ENCODE assay signal across 8 cellular contexts in the genomic region with DNA sequence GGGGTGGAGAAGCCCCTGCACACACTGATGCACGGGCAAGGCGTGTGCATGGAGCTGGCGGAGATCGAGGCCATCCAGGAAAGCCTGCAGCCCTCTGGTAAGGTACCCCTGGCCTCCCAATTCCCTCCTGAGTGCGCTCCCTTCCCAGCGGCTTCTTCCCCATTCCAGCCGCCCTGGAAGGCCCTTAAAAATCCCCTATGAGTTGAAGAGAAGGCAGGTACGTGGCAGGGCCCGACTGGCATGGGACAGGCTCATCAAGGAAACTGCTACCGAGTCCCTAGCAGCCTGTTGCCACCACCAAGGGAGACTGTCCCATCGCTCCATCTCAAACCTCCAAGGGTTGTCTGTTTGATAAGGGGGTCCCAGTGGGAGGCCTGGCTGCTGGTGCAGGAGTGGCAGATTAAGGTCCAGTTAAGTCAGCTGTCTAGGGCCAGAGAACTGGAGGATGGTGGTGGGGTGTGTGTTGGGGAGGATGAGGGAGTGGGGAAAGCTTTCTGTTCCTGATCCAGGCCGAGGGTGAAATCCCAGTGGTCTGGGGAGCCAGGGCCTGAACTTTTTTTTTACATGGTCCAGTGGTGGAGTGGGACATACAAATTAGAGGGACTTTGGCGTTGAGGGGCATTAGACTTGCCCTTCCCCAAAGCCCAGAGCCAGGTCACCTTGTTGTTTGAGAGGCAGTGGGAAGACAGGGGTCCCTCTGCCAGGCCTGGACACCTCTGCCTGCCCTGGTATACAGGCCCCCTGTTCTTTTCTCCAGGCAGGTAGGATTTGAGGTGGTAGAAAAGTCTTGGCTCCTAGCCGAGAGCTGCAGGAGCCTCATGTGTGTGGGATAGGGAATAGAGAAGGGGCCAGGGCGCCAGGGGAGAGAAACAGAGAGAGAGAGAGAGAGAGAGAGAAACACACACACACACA. TPM values are rescaled to one million over a fixed set of nuclear protein-coding genes. Genes with fewer than 3 reads are reported as not detected.
DNase-seq lines count a peak whose midpoint lies in the region; ATAC-seq and TF ChIP-seq lines count a peak whose summit lies in the region.

No MANE protein-coding gene starts in this region.

- H3K36me3 ChIP-seq in Loucy (ENCODE audit: insufficient read depth, low read length): no peaks in the 10 kb centered on the region
- H3K36me3 ChIP-seq in muscle layer of duodenum (ENCODE audit: control insufficient read depth in 1 of 2, insufficient read depth in 2 of 2, low read length in 2 of 2): peaks cover 0 to 8% of the 10 kb centered on the region in 2 donors

- no peaks in the 10 kb centered on the region for H4K20me1 ChIP-seq in Loucy (ENCODE audit: insufficient read depth, low read length, poor library complexity, severe bottlenecking)

- DNase-seq in CD4-positive, alpha-beta T cell: peak in 1 of 10 experiments; percentile 12
- DNase-seq in hippocampal formation (lab: John Stamatoyannopoulos, UW) (no peak), AG08396 (ENCODE audit: low spot score) (no peak), NCI-H1694 (lab: John Stamatoyannopoulos, UW) (no peak), superior temporal gyrus (ENCODE audit: extremely low spot score) (no peak)

- peak overlapping the region; percentile 85 for H3K27ac Mint-ChIP-seq in CD4-positive, alpha-beta T cell

- H3K9me3 Mint-ChIP-seq in CD4-positive, alpha-beta T cell: no peaks in the 10 kb centered on the region

- TF ChIP-seq CTCF in CD4-positive, alpha-beta T cell (IDR thresholded peaks at IDR 0.05): no peak
- no peak for TF ChIP-seq CTCF in Loucy (conservative IDR thresholded peaks at IDR 0.05; ENCODE audit: low read length)

- no peaks in the 10 kb centered on the region for H3K9me2 ChIP-seq in Loucy (replicated peaks; ENCODE audit: low read depth, low read length)

- no peaks in the 10 kb centered on the region for H3K27me3 ChIP-seq in CD4-positive, alpha-beta T cell (ENCODE audit: control insufficient read depth, insufficient read depth, low read length)
- H3K27me3 ChIP-seq in Loucy (ENCODE audit: insufficient read depth, low read length, poor library complexity, severe bottlenecking) (no peaks in the 10 kb centered on the region), muscle layer of duodenum (ENCODE audit: low read depth, low read length) (no peaks in the 10 kb centered on the region)

- peak overlapping the region; percentile 70; the same call in 1 of the 2 replicates for H2AFZ ChIP-seq in Loucy (ENCODE audit: low read length)

- H3K9me3 ChIP-seq in CD4-positive, alpha-beta T cell (ENCODE audit: control insufficient read depth, low read length): no peaks in the 10 kb centered on the region
- H3K9me3 ChIP-seq in Loucy (ENCODE audit: insufficient read depth, low read depth, low read length) (no peaks in the 10 kb centered on the region), muscle layer of duodenum (ENCODE audit: control insufficient read depth in 1 of 2, low read length in 2 of 2) (no peaks in the 10 kb centered on the region)

- peak overlapping the region; percentile 89 for H3K4me3 Mint-ChIP-seq in CD4-positive, alpha-beta T cell

- no peak overlapping the region for H3K4me2 ChIP-seq in Loucy (ENCODE audit: low read depth, low read length, poor library complexity, severe bottlenecking)

- POLR2A ChIA-PET in CD4-positive, alpha-beta T cell (lab: Charles Lee): interaction anchor here (0.8 to 3.5 kb wide), 10 partner anchors 17 to 116 kb away, joined by 3 to 36 read pairs (median 6); a partner anchor contains a TSS

- H3K36me3 Mint-ChIP-seq in CD4-positive, alpha-beta T cell (ENCODE audit: low read depth): peaks cover 14% of the 10 kb centered on the region

- H3K79me2 ChIP-seq in Loucy (ENCODE audit: insufficient read depth, low read length): no peaks in the 10 kb centered on the region

- peak; percentile 9 for ATAC-seq in CD4-positive, alpha-beta T cell (ENCODE audit: poor library complexity)

- no peak overlapping the region for H3K4me3 ChIP-seq in Loucy (ENCODE audit: low read length, poor library complexity, severe bottlenecking)
- H3K4me3 ChIP-seq in muscle layer of duodenum (ENCODE audit: low read depth in 1 of 2, low read length in 2 of 2): peak overlapping the region; percentile 93 to 99

- peaks cover 6% of the 10 kb centered on the region for H3K27me3 Mint-ChIP-seq in CD4-positive, alpha-beta T cell

- CTCF ChIA-PET in CD4-positive, alpha-beta T cell (lab: Charles Lee): interaction anchor here (0.6 to 2.0 kb wide), 8 partner anchors 17 to 116 kb away, joined by 3 to 14 read pairs (median 5); a partner anchor contains a TSS

- peaks cover 38% of the 10 kb centered on the region for H3K4me1 ChIP-seq in Loucy (ENCODE audit: insufficient read depth, low read length, poor library complexity, severe bottlenecking)
- H3K4me1 ChIP-seq in muscle layer of duodenum (ENCODE audit: control insufficient read depth in 1 of 2, insufficient read depth in 2 of 2, low read length in 2 of 2): peaks cover 18 to 48% of the 10 kb centered on the region in 2 donors

- H3K9ac ChIP-seq in Loucy (ENCODE audit: low read depth, low read length, poor library complexity, severe bottlenecking): peak overlapping the region; percentile 46

- H3F3A ChIP-seq in Loucy (ENCODE audit: low read depth): no peaks in the 10 kb centered on the region

- H3K27ac ChIP-seq in CD4-positive, alpha-beta T cell (ENCODE audit: low read depth, low read length): no peak overlapping the region
- peak overlapping the region; percentile 39 for H3K27ac ChIP-seq in cingulate gyrus (ENCODE audit: low read depth, low read length)
- H3K27ac ChIP-seq in muscle layer of duodenum (ENCODE audit: low read length): peak overlapping the region; percentile 92

- H3K4me1 Mint-ChIP-seq in CD4-positive, alpha-beta T cell (ENCODE audit: low read depth): peaks cover 39% of the 10 kb centered on the region

- intact Hi-C loops in CD4-positive, alpha-beta T cell (cut with DNase I, micrococcal nuclease): loop anchor here (2.0 to 5.0 kb wide), 6 partner anchors 33 to 173 kb away; no protein-coding TSS in a partner anchor

RNA-seq across cellular contexts. Expression of a gene that starts 1.0 kb away (rescaled TPM):
- total RNA-seq in CD4-positive, alpha-beta T cell: 1 to 10 TPM; 2.5 to 2.6 TPM

RNA-seq across cellular contexts. Expression of a gene that starts 26.5 kb away (rescaled TPM):
- total RNA-seq in CD4-positive, alpha-beta T cell: 1 to 10 TPM; 3.6 to 3.8 TPM

RNA-seq across cellular contexts. Expression of a gene that starts 57.2 kb away (rescaled TPM):
- 1 to 10 TPM; 3.0 to 4.2 TPM for total RNA-seq in CD4-positive, alpha-beta T cell
